Comparison of ENCODE assay signal across 16 cellular contexts in the genomic region with DNA sequence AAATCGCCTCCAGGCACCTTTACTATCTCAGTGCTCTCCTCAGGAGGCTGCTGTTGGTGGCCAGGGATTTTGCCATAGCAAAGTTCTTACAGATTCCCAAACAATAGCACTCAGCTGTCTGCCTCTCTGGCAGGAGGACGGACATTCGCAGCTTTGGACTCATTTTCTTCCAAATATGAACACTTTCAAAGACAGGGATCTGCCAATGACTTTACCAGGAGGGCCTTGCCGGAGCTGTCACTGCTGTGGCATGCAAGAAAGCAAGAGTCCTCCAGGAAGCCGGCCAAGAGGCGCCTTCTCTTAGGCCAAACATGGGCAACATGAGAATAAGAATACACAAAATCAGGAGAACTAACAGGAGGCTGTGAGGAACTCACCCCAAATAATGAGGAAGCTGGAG. TPM values are rescaled to one million over a fixed set of nuclear protein-coding genes. Genes with fewer than 3 reads are reported as not detected.
DNase-seq lines count a peak whose midpoint lies in the region; FAIRE-seq and TF ChIP-seq lines count a peak whose summit lies in the region.
"Had no signal": no experiment of that assay in that cellular context is flagged by ENCODE, and none has a peak within 500 bp of the region (broad histone marks: within the 10 kb centered on the region; RNA-seq: fewer than 3 reads in every experiment).

No MANE protein-coding gene starts in this region.

- H2AK5ac ChIP-seq in mesenchymal stem cell (ENCODE audit: low read length, severe bottlenecking) = peak overlapping the region; percentile 88

- no peak overlapping the region for H4K91ac ChIP-seq in mesenchymal stem cell (ENCODE audit: low read length)

- H3K18ac ChIP-seq in mesenchymal stem cell (ENCODE audit: low read depth in 1 of 2, low read length in 2 of 2) = peak overlapping the region in 1 of 2 experiments; percentile 37

- no TSS peak for BruUV-seq in MCF 10A (replicated peaks; lab: Mats Ljungman, UMichigan)

- POLR2A ChIA-PET in MCF 10A (lab: Yijun Ruan, JAX) = no interaction called here

- no peak overlapping the region for H3K4ac ChIP-seq in mesenchymal stem cell (ENCODE audit: low read depth in 1 of 2, low read length in 2 of 2)

- H3K27me3 ChIP-seq in breast epithelium = no peaks in the 10 kb centered on the region
- no peaks in the 10 kb centered on the region for H3K27me3 ChIP-seq in mesenchymal stem cell (ENCODE audit: control insufficient read depth in 1 of 2, insufficient read depth in 1 of 2, low read length in 2 of 2)

- no peaks in the 10 kb centered on the region for H3K4me1 ChIP-seq in breast epithelium
- H3K4me1 ChIP-seq in mesenchymal stem cell (ENCODE audit: control insufficient read depth, insufficient read depth, low read depth, low read length) = peaks cover 19% of the 10 kb centered on the region

- in situ Hi-C loops in astrocyte of the spinal cord (cut with HindIII; ENCODE audit: low sequenced_read_pairs) = no loop called here

- H3K27ac ChIP-seq in breast epithelium (peak overlapping the region in 1 of 2 donors; percentile 13), mesenchymal stem cell (ENCODE audit: low read length, poor library complexity, severe bottlenecking) (peak overlapping the region; percentile 15)
- H3K27ac ChIP-seq: skin epidermis had no signal

- H4K8ac ChIP-seq in mesenchymal stem cell (ENCODE audit: low read length) = no peak overlapping the region

- no peaks in the 10 kb centered on the region for H3K9me3 Mint-ChIP-seq in MCF 10A (ENCODE audit: unreplicated experiment)
- H3K9me3 Mint-ChIP-seq: neural crest cell had no signal

- no peak overlapping the region for H3K23ac ChIP-seq in mesenchymal stem cell (ENCODE audit: low read length in 2 of 2)

- H2BK120ac ChIP-seq in mesenchymal stem cell (ENCODE audit: low read depth, low read length) = peak overlapping the region; percentile 11

- H2AFZ ChIP-seq in mesenchymal stem cell (ENCODE audit: low read depth, low read length) = no peak overlapping the region

- H3K4me3 Mint-ChIP-seq in MCF 10A (ENCODE audit: unreplicated experiment) = no peak overlapping the region
- H3K4me3 Mint-ChIP-seq: neural crest cell had no signal

- peak; percentile 55 to 73 for DNase-seq in breast epithelium (ENCODE audit: low spot score in 2 of 2)
- DNase-seq in MCF 10A (ENCODE audit: unreplicated experiment) = no peak
- peak; percentile 54 for DNase-seq in astrocyte of the spinal cord (ENCODE audit: low read depth, low spot score)
- no peak for DNase-seq in mesenchymal stem cell
- DNase-seq in urothelium cell line (ENCODE audit: low spot score) = no peak
- DNase-seq in H4 (ENCODE audit: low spot score) = no peak
- no peak for DNase-seq in hippocampal formation (lab: John Stamatoyannopoulos, UW)
- DNase-seq in NOMO-1 treated with dmso at 0.1 percent for 144 hours (lab: John Stamatoyannopoulos, UW; ENCODE audit: unreplicated experiment) = no peak
- DNase-seq: activated CD4-positive, alpha-beta T cell treated with anti-CD3 and anti-CD28 coated beads, Interleukin-2, amount 50 U/mL, for 48 hours; activated naive CD4-positive, alpha-beta T cell; left colon; NCI-H2081; SHP77 treated with DMSO at 0.1 percent for 48 hours had no signal

- no peak overlapping the region for H3K14ac ChIP-seq in mesenchymal stem cell (ENCODE audit: low read length in 2 of 2)

- H3K9ac ChIP-seq in mesenchymal stem cell (ENCODE audit: low read length) = no peak overlapping the region

- no peaks in the 10 kb centered on the region for H3K36me3 Mint-ChIP-seq in MCF 10A (ENCODE audit: insufficient read depth, unreplicated experiment)

- H2BK12ac ChIP-seq in mesenchymal stem cell (ENCODE audit: low read length in 2 of 2) = peak overlapping the region in 1 of 2 experiments; percentile 29

- H3K36me3 ChIP-seq in breast epithelium = no peaks in the 10 kb centered on the region
- H3K36me3 ChIP-seq in mesenchymal stem cell (ENCODE audit: control insufficient read depth in 1 of 2, insufficient read depth in 2 of 2, low read depth in 1 of 2, low read length in 2 of 2) = no peaks in the 10 kb centered on the region

- H3K27me3 Mint-ChIP-seq in MCF 10A (ENCODE audit: insufficient read depth, unreplicated experiment) = no peaks in the 10 kb centered on the region

- H3K4me2 ChIP-seq in mesenchymal stem cell (ENCODE audit: low read length, poor library complexity, severe bottlenecking) = no peak overlapping the region

- H3K4me1 Mint-ChIP-seq in MCF 10A (ENCODE audit: insufficient read depth, unreplicated experiment) = peaks cover 12% of the 10 kb centered on the region
- H3K4me1 Mint-ChIP-seq: neural crest cell had no signal

- FAIRE-seq in urothelium cell line (lab: Jason Lieb, UNC) = peak; percentile 35
- FAIRE-seq: endometrium had no signal

- CTCF ChIA-PET in MCF 10A (lab: Yijun Ruan, JAX) = interaction anchor here (1.0 kb wide), 1 partner anchor 89 kb away, joined by 5 read pairs; no protein-coding TSS in a partner anchor

- H2BK5ac ChIP-seq in mesenchymal stem cell (ENCODE audit: low read depth, low read length, poor library complexity, severe bottlenecking) = peak overlapping the region; percentile 61

- H3K27ac Mint-ChIP-seq in MCF 10A (ENCODE audit: low read depth, unreplicated experiment) = no peak overlapping the region

- WGBS in mesenchymal stem cell = 93% methylated on average over 6 of the region's 6 CpGs

- no peaks in the 10 kb centered on the region for H3K79me1 ChIP-seq in mesenchymal stem cell (replicated peaks; ENCODE audit: low read length, poor library complexity, severe bottlenecking)

- no peak for TF ChIP-seq CTCF in breast epithelium (IDR thresholded peaks at IDR 0.05)
- TF ChIP-seq CTCF in MCF 10A (IDR thresholded peaks at IDR 0.05; ENCODE audit: unreplicated experiment) = no peak
- no peak for TF ChIP-seq CTCF in astrocyte of the spinal cord (IDR thresholded peaks at IDR 0.05; ENCODE audit: low read depth, low read length)

- no peak for TF ChIP-seq POLR2A in breast epithelium (IDR thresholded peaks at IDR 0.05)

- intact Hi-C loops in breast epithelium (cut with DNase I; ENCODE audit: low total_unique reads) = no loop called here
- intact Hi-C loops in MCF 10A (cut with micrococcal nuclease) = no loop called here

- H3K4me3 ChIP-seq in breast epithelium (no peak overlapping the region), astrocyte of the spinal cord (ENCODE audit: low read depth, low read length) (no peak overlapping the region), mesenchymal stem cell (ENCODE audit: insufficient read depth in 1 of 2, low read depth in 1 of 2, low read length in 2 of 2) (no peak overlapping the region)
- H3K4me3 ChIP-seq: skin epidermis had no signal

- H3K9me3 ChIP-seq in breast epithelium (no peaks in the 10 kb centered on the region), mesenchymal stem cell (ENCODE audit: control insufficient read depth, low read length) (no peaks in the 10 kb centered on the region)

- H2BK15ac ChIP-seq in mesenchymal stem cell (ENCODE audit: low read depth, poor library complexity, severe bottlenecking) = no peak overlapping the region

RNA-seq across cellular contexts. Expression of gene GAS6, which starts 39.5 kb away (rescaled TPM):
- 100 to 1,000 TPM in 2 of 3 donors, 10 to 100 TPM in 1; 85.9 to 146 (median 103) TPM for total RNA-seq in breast epithelium
- total RNA-seq in MCF 10A (2022) = 58.9 and 92.3 TPM in 2 replicates
- 126 TPM for polyA plus RNA-seq in mesenchymal stem cell (2013, experiment 1 of 2)
- polyA plus RNA-seq in mesenchymal stem cell (2013, experiment 2 of 2) = 127 TPM
- total RNA-seq in H4 (2014; rRNA removed; shearing (Covaris generic)) = 5.9 and 6.4 TPM in 2 replicates

Comparison
In these comparisons a context has a peak if more than half of its experiments do, and no peak if none do; other contexts are left out.
1. DNase-seq: peak in breast epithelium (2 of 2) and astrocyte of the spinal cord (single experiment); none in MCF 10A (single experiment), mesenchymal stem cell (single experiment), urothelium cell line (single experiment), H4 (single experiment), hippocampal formation (0 of 2) and NOMO-1 treated with dmso at 0.1 percent for 144 hours (single experiment).